8 cellular contexts compared by ENCODE assay signal in the genomic region with DNA sequence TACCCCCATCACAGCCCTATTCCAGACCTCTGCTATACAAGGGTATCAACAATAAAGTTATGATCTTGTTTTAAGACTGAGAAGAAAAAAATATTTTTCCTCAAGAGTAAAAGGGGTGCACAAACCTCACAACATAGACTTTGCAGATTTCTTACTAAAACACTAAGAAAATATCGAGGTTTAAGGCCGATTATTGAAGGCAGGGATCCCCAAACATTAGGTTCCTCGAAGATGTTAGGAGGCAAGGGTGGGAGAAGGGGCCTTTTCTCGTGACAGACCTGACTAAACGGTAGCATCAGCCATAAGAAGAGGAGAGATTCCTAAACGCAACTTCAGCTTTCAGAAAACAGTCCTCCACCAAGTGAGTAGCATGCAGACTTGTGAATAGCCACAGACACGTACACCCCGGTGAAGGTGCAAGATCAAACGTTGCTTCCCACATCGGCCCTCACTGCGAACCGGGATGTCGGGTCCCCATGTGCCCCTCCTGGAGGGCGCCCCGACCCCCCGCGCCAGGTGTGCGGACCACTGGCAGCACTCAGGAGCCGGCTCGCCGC. TPM values are rescaled to one million over a fixed set of nuclear protein-coding genes. Genes with fewer than 3 reads are reported as not detected.
A peak's percentile ranks its signal among the peaks of the same experiment; 100 is the strongest.
DNase-seq lines count a peak whose midpoint lies in the region; ATAC-seq and TF ChIP-seq lines count a peak whose summit lies in the region.

No MANE protein-coding gene starts in this region.

- ATAC-seq in activated naive CD4-positive, alpha-beta T cell treated with anti-CD3 and anti-CD28 coated beads, Interleukin-2, amount 50 U/mL, for 72 hours = peak; percentile 46 to 56
- ATAC-seq in GM18909 (IDR thresholded peaks at IDR 0.05; ENCODE audit: poor library complexity, unreplicated experiment) = no peak

- intact Hi-C loops in left ventricle myocardium inferior (cut with micrococcal nuclease) (no loop called here), prostate gland (cut with DNase I) (no loop called here)

- CTCF ChIA-PET in HEK293 (lab: Yijun Ruan, JAX) = interaction anchor here (0.5 to 1.2 kb wide), 2 partner anchors 69 to 235 kb away, joined by 3 to 4 read pairs; no protein-coding TSS in a partner anchor

- DNase-seq in NCI-H524 (lab: John Stamatoyannopoulos, UW) (peak; percentile 5 to 38), NCI-H524 treated with DMSO at 0.1 percent for 48 hours (lab: John Stamatoyannopoulos, UW) (no peak), NCI-H69 (lab: John Stamatoyannopoulos, UW) (peak; percentile 83), left ventricle myocardium inferior (no peak), prostate gland (ENCODE audit: low spot score) (peak; percentile 11)
- peak in 1 of 2 donors; percentile 39 for DNase-seq in activated naive CD4-positive, alpha-beta T cell treated with anti-CD3 and anti-CD28 coated beads, Interleukin-2, amount 50 U/mL, for 72 hours (ENCODE audit: low spot score in 2 of 2)

- TF ChIP-seq CTCF in HEK293 (tag by site-specific recombination; IDR thresholded peaks at IDR 0.05) (no peak), left ventricle myocardium inferior (IDR thresholded peaks at IDR 0.05; ENCODE audit: borderline replicate concordance) (no peak), prostate gland (IDR thresholded peaks at IDR 0.05) (no peak)

- H3K27me3 ChIP-seq in left ventricle myocardium inferior (ENCODE audit: low read depth) (no peaks in the 10 kb centered on the region), prostate gland (replicated peaks; ENCODE audit: insufficient read depth) (no peaks in the 10 kb centered on the region)

- peak overlapping the region; percentile 86 to 88 for H3K27ac Mint-ChIP-seq in activated naive CD4-positive, alpha-beta T cell treated with anti-CD3 and anti-CD28 coated beads, Interleukin-2, amount 50 U/mL, for 72 hours

- H3K9me3 Mint-ChIP-seq in activated naive CD4-positive, alpha-beta T cell treated with anti-CD3 and anti-CD28 coated beads, Interleukin-2, amount 50 U/mL, for 72 hours = no peaks in the 10 kb centered on the region

- H3K27ac ChIP-seq in HEK293 (ENCODE audit: extremely low read depth, low read depth, low read length) (peak overlapping the region; percentile 66), left ventricle myocardium inferior (replicated peaks) (peak overlapping the region; percentile 92), prostate gland (peak overlapping the region; percentile 87 to 92)

- H3K4me3 ChIP-seq in HEK293 (ENCODE audit: low read depth, low read length) (peak overlapping the region; percentile 59), left ventricle myocardium inferior (peak overlapping the region; percentile 81), prostate gland (peak overlapping the region; percentile 88 to 92)

- H3K9me3 ChIP-seq in HEK293 (ENCODE audit: control insufficient read depth, insufficient read depth, low read depth, low read length) = no peaks in the 10 kb centered on the region
- H3K9me3 ChIP-seq in left ventricle myocardium inferior (replicated peaks) = no peaks in the 10 kb centered on the region
- no peaks in the 10 kb centered on the region for H3K9me3 ChIP-seq in prostate gland

- 0% methylated on average over 21 of the region's 21 CpGs for WGBS in prostate gland

- H3K4me1 ChIP-seq in HEK293 (ENCODE audit: control insufficient read depth, insufficient read depth, low read length) = peaks cover 23% of the 10 kb centered on the region
- H3K4me1 ChIP-seq in left ventricle myocardium inferior = peaks cover 40% of the 10 kb centered on the region
- H3K4me1 ChIP-seq in prostate gland (replicated peaks) = no peaks in the 10 kb centered on the region

- H3K36me3 Mint-ChIP-seq in activated naive CD4-positive, alpha-beta T cell treated with anti-CD3 and anti-CD28 coated beads, Interleukin-2, amount 50 U/mL, for 72 hours = peaks cover 5 to 46% of the 10 kb centered on the region in 2 donors

- POLR2A ChIA-PET in HEK293 (lab: Yijun Ruan, JAX) = interaction anchor here (0.6 to 1.6 kb wide), 11 partner anchors 7 to 233 kb away, joined by 3 to 7 read pairs (median 4); no protein-coding TSS in a partner anchor

- H3K36me3 ChIP-seq in HEK293 (ENCODE audit: control insufficient read depth in 2 of 2, insufficient read depth in 1 of 2, low read length in 2 of 2) (no peaks in the 10 kb centered on the region; a peak in 1 of 3 replicates), left ventricle myocardium inferior (no peaks in the 10 kb centered on the region), prostate gland (no peaks in the 10 kb centered on the region)

- no peak for TF ChIP-seq POLR2A in prostate gland (IDR thresholded peaks at IDR 0.05)

TF ChIP-seq in HEK293, 187 proteins besides CTCF, POLR2A, EP300 and RAD21:
- TF ChIP-seq GLIS2 (tag by site-specific recombination; IDR thresholded peaks at IDR 0.05) (peak; percentile 74), KLF7 (tag by site-specific recombination; IDR thresholded peaks at IDR 0.05; ENCODE audit: borderline replicate concordance) (no peak), ZFP41 (tag by site-specific recombination; IDR thresholded peaks at IDR 0.05; ENCODE audit: borderline replicate concordance) (no peak), ZBTB17 (tag by site-specific recombination; IDR thresholded peaks at IDR 0.05) (peak; percentile 60), ZNF335 (tag by site-specific recombination; conservative IDR thresholded peaks at IDR 0.05) (peak; percentile 56), ZFP37 (tag by site-specific recombination; IDR thresholded peaks at IDR 0.05) (0 out of 2 replicates have a peak, but pooled peaks have one; percentile 18)
- TF ChIP-seq, protein P1, sequence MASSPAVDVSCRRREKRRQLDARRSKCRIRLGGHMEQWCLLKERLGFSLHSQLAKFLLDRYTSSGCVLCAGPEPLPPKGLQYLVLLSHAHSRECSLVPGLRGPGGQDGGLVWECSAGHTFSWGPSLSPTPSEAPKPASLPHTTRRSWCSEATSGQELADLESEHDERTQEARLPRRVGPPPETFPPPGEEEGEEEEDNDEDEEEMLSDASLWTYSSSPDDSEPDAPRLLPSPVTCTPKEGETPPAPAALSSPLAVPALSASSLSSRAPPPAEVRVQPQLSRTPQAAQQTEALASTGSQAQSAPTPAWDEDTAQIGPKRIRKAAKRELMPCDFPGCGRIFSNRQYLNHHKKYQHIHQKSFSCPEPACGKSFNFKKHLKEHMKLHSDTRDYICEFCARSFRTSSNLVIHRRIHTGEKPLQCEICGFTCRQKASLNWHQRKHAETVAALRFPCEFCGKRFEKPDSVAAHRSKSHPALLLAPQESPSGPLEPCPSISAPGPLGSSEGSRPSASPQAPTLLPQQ (tag by site-specific recombination; IDR thresholded peaks at IDR 0.05) = 0 out of 2 replicates have a peak, but pooled peaks have one; percentile 12

RNA-seq across cellular contexts. Expression of a gene that starts 0.7 kb away (rescaled TPM):
- 10 to 100 TPM; 29.7 to 47.6 TPM for total RNA-seq in activated naive CD4-positive, alpha-beta T cell treated with anti-CD3 and anti-CD28 coated beads, Interleukin-2, amount 50 U/mL, for 72 hours
- total RNA-seq in left ventricle myocardium inferior (33.2 TPM), prostate gland (10 to 100 TPM; 16.3 to 35.2 TPM)

RNA-seq across cellular contexts. Expression of a gene that starts 0.8 kb away (rescaled TPM):
- 1 to 10 TPM in 1 of 2 donors, under 1 TPM in 1; 0.88 to 2.0 TPM for total RNA-seq in activated naive CD4-positive, alpha-beta T cell treated with anti-CD3 and anti-CD28 coated beads, Interleukin-2, amount 50 U/mL, for 72 hours
- 5.4 TPM for total RNA-seq in left ventricle myocardium inferior
- 10 to 100 TPM in 1 of 2 donors, 1 to 10 TPM in 1; 4.2 to 11.7 TPM for total RNA-seq in prostate gland

Comparison
In these comparisons a context has a peak if more than half of its experiments do, and no peak if none do; other contexts are left out.
1. DNase-seq: peak in NCI-H524 (2 of 2), NCI-H69 (single experiment) and prostate gland (single experiment); none in NCI-H524 treated with DMSO at 0.1 percent for 48 hours (single experiment) and left ventricle myocardium inferior (single experiment).
2. Peak in every context shown above with its lines, with median percentiles within 50 percentile points of each other: H3K27ac ChIP-seq and H3K4me3 ChIP-seq.